ENCODE assay signal across 10 cellular contexts in genomic region chr7:801940-802364, GRCh38. TPM values are rescaled to one million over a fixed set of nuclear protein-coding genes. Genes with fewer than 3 reads are reported as not detected.
DNase-seq lines count a peak whose midpoint lies in the region; FAIRE-seq and TF ChIP-seq lines count a peak whose summit lies in the region.
"Had no signal": no experiment of that assay in that cellular context is flagged by ENCODE, and none has a peak within 500 bp of the region (broad histone marks: within the 10 kb centered on the region; RNA-seq: fewer than 3 reads in every experiment).

No MANE protein-coding gene starts in this region.

- H3K4me1 Mint-ChIP-seq in MCF 10A (ENCODE audit: insufficient read depth, unreplicated experiment): no peaks in the 10 kb centered on the region
- H3K4me1 Mint-ChIP-seq: activated B cell treated with CpG ODN at 0.5 μM for 24 hours had no signal

- TF ChIP-seq POLR2A in H54 (IDR thresholded peaks at IDR 0.05; ENCODE audit: low read depth, low read length): no peak

- no peak overlapping the region for H3K27ac Mint-ChIP-seq in MCF 10A (ENCODE audit: low read depth, unreplicated experiment)
- H3K27ac Mint-ChIP-seq: activated B cell treated with CpG ODN at 0.5 μM for 24 hours had no signal

- H3K36me3 ChIP-seq in subcutaneous abdominal adipose tissue (ENCODE audit: control insufficient read depth in 5 of 5, insufficient read depth in 5 of 5, low read length in 5 of 5): no peaks in the 10 kb centered on the region

- TF ChIP-seq CTCF in MCF 10A (IDR thresholded peaks at IDR 0.05; ENCODE audit: unreplicated experiment): no peak

- peak overlapping the region in 3 of 5 donors; percentile 11 to 45 (median 40) for H3K4me3 ChIP-seq in subcutaneous abdominal adipose tissue (ENCODE audit: low read depth in 1 of 5, low read length in 5 of 5)

- DNase-seq in NCI-H1092 treated with DMSO at 0.1 percent for 48 hours (lab: John Stamatoyannopoulos, UW) (peak; percentile 73), MCF 10A (ENCODE audit: unreplicated experiment) (peak; percentile 33), left kidney (ENCODE audit: low read depth, low spot score) (peak; percentile 36), urothelium cell line (ENCODE audit: low spot score) (no peak), H54 (ENCODE audit: insufficient read length, low spot score) (no peak), hepatic stellate cell (ENCODE audit: low spot score) (no peak)
- no peak for DNase-seq in stimulated activated CD4-positive, alpha-beta T cell treated with anti-CD3 and anti-CD28 coated beads, Interleukin-4, amount 100 ng/mL, for 24 hours
- DNase-seq: activated B cell treated with CpG ODN at 0.5 μM for 24 hours; stimulated activated CD4-positive, alpha-beta T cell treated with anti-CD3 and anti-CD28 coated beads, Interleukin-12 subunit alpha, Interleukin-12 subunit beta, amount 100 ng/mL, for 4 hours had no signal

- H3K4me3 Mint-ChIP-seq in MCF 10A (ENCODE audit: unreplicated experiment): no peak overlapping the region
- H3K4me3 Mint-ChIP-seq: activated B cell treated with CpG ODN at 0.5 μM for 24 hours had no signal

- H3K27me3 ChIP-seq in subcutaneous abdominal adipose tissue (ENCODE audit: control insufficient read depth in 5 of 5, insufficient read depth in 4 of 5, low read length in 5 of 5): no peaks in the 10 kb centered on the region

- H3K4me1 ChIP-seq in subcutaneous abdominal adipose tissue (ENCODE audit: control insufficient read depth in 5 of 5, insufficient read depth in 5 of 5, low read length in 5 of 5): peaks cover 1 to 26% (median 22%) of the 10 kb centered on the region in 5 donors

- peak overlapping the region in 1 of 5 donors; percentile 48 for H3K9ac ChIP-seq in subcutaneous abdominal adipose tissue (ENCODE audit: low read length in 5 of 5)

- no peaks in the 10 kb centered on the region for H3K27me3 Mint-ChIP-seq in MCF 10A (ENCODE audit: insufficient read depth, unreplicated experiment)
- H3K27me3 Mint-ChIP-seq: activated B cell treated with CpG ODN at 0.5 μM for 24 hours had no signal

- peak overlapping the region; percentile 75 for H3K27ac ChIP-seq in subcutaneous abdominal adipose tissue (ENCODE audit: low read depth, low read length)

- no peak for FAIRE-seq in urothelium cell line (lab: Jason Lieb, UNC)
- no peak for FAIRE-seq in H54 (lab: Jason Lieb, UNC)

- H3K9me3 ChIP-seq in subcutaneous abdominal adipose tissue (ENCODE audit: control insufficient read depth in 5 of 5, low read length in 5 of 5): no peaks in the 10 kb centered on the region

- CTCF ChIA-PET in MCF 10A (lab: Yijun Ruan, JAX): interaction anchor here (0.7 to 1.2 kb wide), 3 partner anchors 10 to 705 kb away, joined by 3 to 4 read pairs (median 4); no protein-coding TSS in a partner anchor

- POLR2A ChIA-PET in MCF 10A (lab: Yijun Ruan, JAX): no interaction called here

- no TSS peak for BruUV-seq in MCF 10A (replicated peaks; lab: Mats Ljungman, UMichigan)

- intact Hi-C loops in MCF 10A (cut with micrococcal nuclease): no loop called here

- no peaks in the 10 kb centered on the region for H3K9me3 Mint-ChIP-seq in MCF 10A (ENCODE audit: unreplicated experiment)
- H3K9me3 Mint-ChIP-seq: activated B cell treated with CpG ODN at 0.5 μM for 24 hours had no signal

- H3K36me3 Mint-ChIP-seq in MCF 10A (ENCODE audit: insufficient read depth, unreplicated experiment): no peaks in the 10 kb centered on the region

RNA-seq across cellular contexts. Expression of gene SUN1, which starts 30.3 kb away (rescaled TPM):
- 126 and 132 TPM in 2 replicates for total RNA-seq in MCF 10A (2022)

Comparison
In these comparisons a context has a peak if more than half of its experiments do, and no peak if none do; other contexts are left out.
1. DNase-seq: peak in NCI-H1092 treated with DMSO at 0.1 percent for 48 hours (single experiment), MCF 10A (single experiment) and left kidney (single experiment); none in stimulated activated CD4-positive, alpha-beta T cell treated with anti-CD3 and anti-CD28 coated beads, Interleukin-4, amount 100 ng/mL, for 24 hours (single experiment), urothelium cell line (single experiment), H54 (single experiment) and hepatic stellate cell (single experiment).